ENCODE assay signal across 8 cellular contexts in the genomic region with DNA sequence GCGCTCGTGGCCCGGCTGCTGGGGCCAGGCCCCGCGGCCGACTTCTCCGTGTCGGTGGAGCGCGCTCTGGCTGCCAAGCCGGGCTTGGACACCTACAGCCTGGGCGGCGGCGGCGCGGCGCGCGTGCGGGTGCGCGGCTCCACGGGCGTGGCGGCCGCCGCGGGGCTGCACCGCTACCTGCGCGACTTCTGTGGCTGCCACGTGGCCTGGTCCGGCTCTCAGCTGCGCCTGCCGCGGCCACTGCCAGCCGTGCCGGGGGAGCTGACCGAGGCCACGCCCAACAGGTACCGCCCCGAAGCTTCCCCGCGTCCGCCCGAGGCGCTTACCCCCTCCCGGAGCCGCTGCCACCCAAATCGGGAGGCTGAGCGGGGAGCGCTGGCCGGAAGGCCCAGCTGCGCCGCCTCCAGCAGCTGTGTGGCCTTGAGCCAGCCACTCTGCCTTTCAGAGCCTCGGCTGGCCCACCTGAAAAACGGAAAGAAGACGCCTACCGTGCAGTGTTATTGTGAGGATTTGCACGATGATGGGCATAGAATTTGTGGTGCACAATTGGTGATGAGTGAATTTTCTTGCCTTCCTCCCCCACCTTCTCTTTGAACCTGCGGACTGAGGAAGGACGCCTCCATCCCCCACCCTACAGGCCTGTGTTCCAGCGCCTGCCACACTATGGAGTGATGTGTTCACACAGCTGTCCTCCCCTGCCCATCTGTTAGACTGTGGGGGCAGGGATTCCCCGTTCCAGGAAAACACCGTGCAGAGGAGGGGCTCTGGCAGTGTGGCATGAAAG. TPM values are rescaled to one million over a fixed set of nuclear protein-coding genes. Genes with fewer than 3 reads are reported as not detected.
DNase-seq lines count a peak whose midpoint lies in the region; ATAC-seq and TF ChIP-seq lines count a peak whose summit lies in the region.

No MANE protein-coding gene starts in this region.

- no peaks in the 10 kb centered on the region for H3K27me3 Mint-ChIP-seq in T-cell

- no peaks in the 10 kb centered on the region for H3K9me3 ChIP-seq in right cardiac atrium (ENCODE audit: control insufficient read depth, low read length)
- no peaks in the 10 kb centered on the region for H3K9me3 ChIP-seq in psoas muscle

- 1% methylated on average over 65 of the region's 65 CpGs for WGBS in right cardiac atrium
- 0 to 1% (median 0%) methylated on average over 41 to 65 of the region's 65 CpGs for WGBS in psoas muscle, 3 donors

- POLR2A ChIA-PET in T-cell (lab: Charles Lee) = interaction anchor here in 1 of 2 donors (0.5 to 1.0 kb wide), 2 partner anchors 148 to 217 kb away, joined by 4 to 5 read pairs; a partner anchor contains a TSS

- TF ChIP-seq CTCF in GM12865 (IDR thresholded peaks at IDR 0.05; ENCODE audit: insufficient read depth, low read depth, low read length, missing control alignments) = no peak
- TF ChIP-seq CTCF in psoas muscle (IDR thresholded peaks at IDR 0.05) = peak; percentile 7

- intact Hi-C loops in right cardiac atrium (cut with DNase I) (no loop called here), psoas muscle (cut with DNase I) (no loop called here)

- H3K4me3 ChIP-seq in GM12865 (ENCODE audit: low read depth, low read length) (peak overlapping the region; percentile 61), right cardiac atrium (ENCODE audit: low read length) (peak overlapping the region; percentile 88), psoas muscle (peak overlapping the region; percentile 74)

- H3K4me3 Mint-ChIP-seq in T-cell = peak overlapping the region; percentile 79 to 83 (median 81)

- H3K4me1 Mint-ChIP-seq in T-cell = peaks cover 35 to 45% (median 45%) of the 10 kb centered on the region in 3 donors

- DNase-seq in GM12865 (ENCODE audit: low read depth) = peak; percentile 92
- DNase-seq in MV-4-11 (lab: John Stamatoyannopoulos, UW) = peak; percentile 59
- peak in 28 of 34 experiments; percentile 19 to 72 (median 46) for DNase-seq in T-cell
- peak in 45 of 56 donors; percentile 21 to 82 (median 70) for DNase-seq in amygdala (lab: John Stamatoyannopoulos, UW)
- peak; percentile 86 to 94 (median 94) for DNase-seq in right cardiac atrium
- DNase-seq in psoas muscle = peak; percentile 89 to 95
- DNase-seq in foreskin melanocyte = no peak

- H3K9me3 Mint-ChIP-seq in T-cell = no peaks in the 10 kb centered on the region

- H3K27me3 ChIP-seq in right cardiac atrium (ENCODE audit: control insufficient read depth, insufficient read depth) (no peaks in the 10 kb centered on the region), psoas muscle (ENCODE audit: insufficient read depth in 3 of 3, low read length in 2 of 3) (no peaks in the 10 kb centered on the region)

- H3K27ac ChIP-seq in right cardiac atrium (ENCODE audit: low read length) (peak overlapping the region; percentile 92), psoas muscle (peak overlapping the region; percentile 92)

- CTCF ChIA-PET in T-cell (lab: Charles Lee) = interaction anchor here in 1 of 2 donors (0.6 kb wide), 1 partner anchor 262 kb away, joined by 3 read pairs; no protein-coding TSS in a partner anchor

- ATAC-seq in HG02571 (IDR thresholded peaks at IDR 0.05; ENCODE audit: unreplicated experiment) (peak; percentile 46), T-cell (replicated peaks in 1 of 4) (peak; percentile 65 to 74 (median 70)), right cardiac atrium (peak; percentile 69 to 78), psoas muscle (peak; percentile 78 to 85 (median 82))

- peaks cover 0 to 35% of the 10 kb centered on the region in 2 donors for H3K36me3 ChIP-seq in psoas muscle (ENCODE audit: insufficient read depth in 1 of 2, low read depth in 1 of 2)

- peak overlapping the region; percentile 63 to 79 for H3K27ac Mint-ChIP-seq in T-cell

- H3K36me3 Mint-ChIP-seq in T-cell = peaks cover 6% of the 10 kb centered on the region

- H3K4me1 ChIP-seq in right cardiac atrium (ENCODE audit: control insufficient read depth, insufficient read depth, low read length) = peaks cover 7% of the 10 kb centered on the region
- peaks cover 27% of the 10 kb centered on the region for H3K4me1 ChIP-seq in psoas muscle

RNA-seq across cellular contexts. Expression of a gene that starts 0.5 kb away (rescaled TPM):
- total RNA-seq in T-cell (10 to 100 TPM; 13.2 to 35.1 (median 28.8) TPM), right cardiac atrium (10 to 100 TPM; 11.3 to 18.8 (median 15.0) TPM), psoas muscle (10 to 100 TPM in 3 of 4 donors, 1 to 10 TPM in 1; 9.1 to 17.8 (median 11.7) TPM)
- polyA plus RNA-seq in right cardiac atrium (13.7 TPM), psoas muscle (10 to 100 TPM; 16.0 to 18.1 (median 17.5) TPM)

RNA-seq across cellular contexts. Expression of a gene that starts 16.2 kb away (rescaled TPM):
- 1 to 10 TPM; 1.2 to 2.2 (median 1.4) TPM for total RNA-seq in T-cell
- 1 to 10 TPM; 1.2 to 1.6 (median 1.4) TPM for total RNA-seq in right cardiac atrium
- polyA plus RNA-seq in right cardiac atrium = 2.5 TPM
- 1 to 10 TPM in 1 of 4 donors, under 1 TPM in 3; 0.54 to 1.2 (median 0.72) TPM for total RNA-seq in psoas muscle
- polyA plus RNA-seq in psoas muscle = 1 to 10 TPM; 1.3 to 2.1 (median 1.7) TPM

RNA-seq across cellular contexts. Expression of a gene that starts 25.4 kb away (rescaled TPM):
- total RNA-seq in T-cell (10 to 100 TPM; 43.2 to 79.0 (median 74.9) TPM), right cardiac atrium (10 to 100 TPM; 32.4 to 45.5 (median 40.0) TPM), psoas muscle (10 to 100 TPM; 31.6 to 45.4 (median 37.0) TPM)
- polyA plus RNA-seq in right cardiac atrium (30.2 TPM), psoas muscle (100 to 1,000 TPM in 1 of 3 donors, 10 to 100 TPM in 2; 41.0 to 141 (median 73.5) TPM)

RNA-seq across cellular contexts. Expression of a gene that starts 30.3 kb away (rescaled TPM):
- 10 to 100 TPM; 31.4 to 68.9 (median 61.2) TPM for total RNA-seq in T-cell
- 10 to 100 TPM; 46.9 to 63.8 (median 54.2) TPM for total RNA-seq in right cardiac atrium
- polyA plus RNA-seq in right cardiac atrium = 65.0 TPM
- total RNA-seq in psoas muscle = 10 to 100 TPM; 45.2 to 67.9 (median 55.2) TPM
- polyA plus RNA-seq in psoas muscle = 100 to 1,000 TPM in 1 of 3 donors, 10 to 100 TPM in 2; 71.0 to 108 (median 89.2) TPM

RNA-seq across cellular contexts. Expression of a gene that starts 41.0 kb away (rescaled TPM):
- total RNA-seq in T-cell = 1 to 10 TPM; 2.2 to 4.3 (median 3.2) TPM
- 1 to 10 TPM; 1.4 to 3.3 (median 2.5) TPM for total RNA-seq in right cardiac atrium
- 2.2 TPM for polyA plus RNA-seq in right cardiac atrium
- 1 to 10 TPM in 2 of 4 donors, under 1 TPM in 2; 0.26 to 3.3 (median 1.4) TPM for total RNA-seq in psoas muscle
- 10 to 100 TPM in 1 of 3 donors, 1 to 10 TPM in 2; 3.8 to 13.3 (median 5.3) TPM for polyA plus RNA-seq in psoas muscle
